ENCODE assay signal across 18 cellular contexts in genomic region chr4:26084414-26084813, GRCh38.
DNase-seq lines count a peak whose midpoint lies in the region; ATAC-seq, FAIRE-seq and TF ChIP-seq lines count a peak whose summit lies in the region.
"Had no signal": no experiment of that assay in that cellular context is flagged by ENCODE, and none has a peak within 500 bp of the region (broad histone marks: within the 10 kb centered on the region; RNA-seq: fewer than 3 reads in every experiment).

No MANE protein-coding gene starts in this region.

- no peak for ATAC-seq in HG03571 (IDR thresholded peaks at IDR 0.05; ENCODE audit: unreplicated experiment)
- no peak for ATAC-seq in GM21390 (IDR thresholded peaks at IDR 0.05; ENCODE audit: unreplicated experiment)
- no peak for ATAC-seq in GM18867 (IDR thresholded peaks at IDR 0.05; ENCODE audit: unreplicated experiment)
- ATAC-seq: effector memory CD8-positive, alpha-beta T cell had no signal

- peaks cover 63% of the 10 kb centered on the region for H3K4me1 Mint-ChIP-seq in T-helper 1 cell treated with Interleukin-12 subunit alpha and Interleukin-12 subunit beta and Interleukin-4 antibody, amounts not matched to agents 30 μg/mL and 1 μg/mL, for 36 hours (ENCODE audit: low read depth)

- H3K14ac ChIP-seq in trophoblast cell (ENCODE audit: low read length) = peak overlapping the region; percentile 76

- H3K4me2 ChIP-seq in trophoblast cell (ENCODE audit: low read length) = no peak overlapping the region
- H3K4me2 ChIP-seq: SK-N-SH had no signal

- H2AFZ ChIP-seq in trophoblast cell (ENCODE audit: insufficient read depth, low read length, poor library complexity) = peak overlapping the region; percentile 45

- no peak overlapping the region for H3K23ac ChIP-seq in trophoblast cell (ENCODE audit: low read length)

- H3K36me3 Mint-ChIP-seq in T-helper 1 cell treated with Interleukin-12 subunit alpha and Interleukin-12 subunit beta and Interleukin-4 antibody, amounts not matched to agents 30 μg/mL and 1 μg/mL, for 36 hours (ENCODE audit: low read depth) = peaks cover 2% of the 10 kb centered on the region
- H3K36me3 Mint-ChIP-seq: CD4-positive, CD25-positive, alpha-beta regulatory T cell had no signal

- H3K9ac ChIP-seq in trophoblast cell (ENCODE audit: low read length) = no peak overlapping the region
- H3K9ac ChIP-seq: SK-N-SH had no signal

- peak overlapping the region; percentile 64 for H2BK120ac ChIP-seq in trophoblast cell (ENCODE audit: insufficient read depth, low read length, poor library complexity)

- H4K8ac ChIP-seq in trophoblast cell (ENCODE audit: low read depth, low read length) = peak overlapping the region; percentile 68

- peaks cover 5% of the 10 kb centered on the region for H3K9me3 Mint-ChIP-seq in T-helper 1 cell treated with Interleukin-12 subunit alpha and Interleukin-12 subunit beta and Interleukin-4 antibody, amounts not matched to agents 30 μg/mL and 1 μg/mL, for 36 hours
- H3K9me3 Mint-ChIP-seq: effector memory CD8-positive, alpha-beta T cell; nephron had no signal

- peak overlapping the region; percentile 99 for H2BK12ac ChIP-seq in trophoblast cell (ENCODE audit: low read length)

- peak overlapping the region; percentile 49 for H3K4ac ChIP-seq in trophoblast cell (ENCODE audit: low read depth, low read length)

- peak overlapping the region; percentile 81 for H4K91ac ChIP-seq in trophoblast cell (ENCODE audit: low read depth, low read length)

- H3K4me3 ChIP-seq in astrocyte of the cerebellum (ENCODE audit: low read depth, low read length) (no peak overlapping the region), trophoblast cell (ENCODE audit: low read depth, low read length) (no peak overlapping the region)
- H3K4me3 ChIP-seq: lung, tibial nerve had no signal

- H4K12ac ChIP-seq in trophoblast cell (ENCODE audit: low read depth, low read length) = no peak overlapping the region

- TF ChIP-seq CTCF in astrocyte of the cerebellum (IDR thresholded peaks at IDR 0.05; ENCODE audit: low read depth, low read length, missing control alignments) = peak; percentile 17

- no CpG with 5 or more reads among the region's 4 CpGs for WGBS in trophoblast cell (ENCODE audit: extremely low coverage, insufficient coverage, insufficient read length)

- H3K36me3 ChIP-seq in trophoblast cell (ENCODE audit: control insufficient read depth in 1 of 2, insufficient read depth in 2 of 2, low read length in 2 of 2) = no peaks in the 10 kb centered on the region
- H3K36me3 ChIP-seq: tibial nerve had no signal

- no peaks in the 10 kb centered on the region for H3K9me3 ChIP-seq in trophoblast cell (ENCODE audit: insufficient read depth, low read depth, low read length)
- H3K9me3 ChIP-seq: SK-N-SH, tibial nerve had no signal

- no peak overlapping the region for H3K4me3 Mint-ChIP-seq in T-helper 1 cell treated with Interleukin-12 subunit alpha and Interleukin-12 subunit beta and Interleukin-4 antibody, amounts not matched to agents 30 μg/mL and 1 μg/mL, for 36 hours
- H3K4me3 Mint-ChIP-seq: CD4-positive, CD25-positive, alpha-beta regulatory T cell; effector memory CD8-positive, alpha-beta T cell; nephron had no signal

- in situ Hi-C loops in astrocyte of the cerebellum (cut with HindIII; ENCODE audit: low sequenced_read_pairs) = no loop called here

- FAIRE-seq in HTR-8/SVneo (lab: Jason Lieb, UNC) = peak; percentile 23
- FAIRE-seq: A204.1, frontal cortex had no signal

- DNase-seq in T-helper 1 cell (no peak), HTR-8/SVneo (ENCODE audit: insufficient read length, low spot score) (no peak), astrocyte of the cerebellum (ENCODE audit: low read depth) (no peak), trophoblast cell (peak; percentile 61 to 69)
- DNase-seq: caudate nucleus; effector memory CD8-positive, alpha-beta T cell; NCI-H345; SK-N-SH had no signal

- H3K27ac Mint-ChIP-seq in T-helper 1 cell treated with Interleukin-12 subunit alpha and Interleukin-12 subunit beta and Interleukin-4 antibody, amounts not matched to agents 30 μg/mL and 1 μg/mL, for 36 hours = peak overlapping the region; percentile 17

- H3K27ac ChIP-seq in trophoblast cell (ENCODE audit: low read depth, low read length) = peak overlapping the region; percentile 82

- H3K18ac ChIP-seq in trophoblast cell (ENCODE audit: low read length) = no peak overlapping the region

- H3K4me1 ChIP-seq in trophoblast cell (ENCODE audit: control insufficient read depth in 1 of 2, insufficient read depth in 2 of 2, low read length in 2 of 2) = peaks cover 22 to 30% of the 10 kb centered on the region in 2 experiments

- no peaks in the 10 kb centered on the region for H3K27me3 Mint-ChIP-seq in T-helper 1 cell treated with Interleukin-12 subunit alpha and Interleukin-12 subunit beta and Interleukin-4 antibody, amounts not matched to agents 30 μg/mL and 1 μg/mL, for 36 hours (ENCODE audit: low read depth)
- H3K27me3 Mint-ChIP-seq: CD4-positive, CD25-positive, alpha-beta regulatory T cell had no signal

- H2AK5ac ChIP-seq in trophoblast cell (ENCODE audit: low read length) = no peak overlapping the region

- H2BK5ac ChIP-seq in trophoblast cell (ENCODE audit: low read depth, low read length, poor library complexity) = peak overlapping the region; percentile 82

- H3K27me3 ChIP-seq in trophoblast cell (ENCODE audit: insufficient read depth, low read length) = no peaks in the 10 kb centered on the region
- H3K27me3 ChIP-seq: tibial nerve had no signal

- peaks cover 14% of the 10 kb centered on the region for H3K79me1 ChIP-seq in trophoblast cell (ENCODE audit: low read length)

- H3K79me2 ChIP-seq in trophoblast cell (ENCODE audit: control insufficient read depth, insufficient read depth, low read length, poor library complexity) = peaks cover 2% of the 10 kb centered on the region

Comparison
In these comparisons a context has a peak if more than half of its experiments do, and no peak if none do; other contexts are left out.
1. DNase-seq: peak in trophoblast cell (2 of 2); none in T-helper 1 cell (0 of 5), HTR-8/SVneo (single experiment) and astrocyte of the cerebellum (single experiment).